Comparison of ENCODE assay signal across 10 cellular contexts in genomic region chr6:43515808-43516207, GRCh38. TPM values are rescaled to one million over a fixed set of nuclear protein-coding genes. Genes with fewer than 3 reads are reported as not detected.
A peak's percentile ranks its signal among the peaks of the same experiment; 100 is the strongest.
DNase-seq lines count a peak whose midpoint lies in the region; ATAC-seq and TF ChIP-seq lines count a peak whose summit lies in the region.
"Had no signal": no experiment of that assay in that cellular context is flagged by ENCODE, and none has a peak within 500 bp of the region (broad histone marks: within the 10 kb centered on the region; RNA-seq: fewer than 3 reads in every experiment).

No MANE protein-coding gene starts in this region.

- H3K27ac Mint-ChIP-seq in GM23338, result no peak overlapping the region
- H3K27ac Mint-ChIP-seq in activated T-helper 2 cell treated with anti-CD3 and anti-CD28 coated beads, Interferon-gamma antibody, Interleukin-2, Interleukin-4, amounts not matched to agents 10 μg/mL and 5 μg/mL and 100 μg/mL, durations not matched to agents 14 hours and 24 hours and 36 hours, result no peak overlapping the region

- H3K27me3 ChIP-seq in GM23338 (ENCODE audit: insufficient read depth), result no peaks in the 10 kb centered on the region
- no peaks in the 10 kb centered on the region for H3K27me3 ChIP-seq in SJCRH30
- H3K27me3 ChIP-seq in iPS DF 6.9 (ENCODE audit: control insufficient read depth, insufficient read depth, low read length), result no peaks in the 10 kb centered on the region
- no peaks in the 10 kb centered on the region for H3K27me3 ChIP-seq in smooth muscle cell (ENCODE audit: low read depth)

- peaks cover 10% of the 10 kb centered on the region for H3K27me3 Mint-ChIP-seq in GM23338 (ENCODE audit: insufficient read depth, low read depth, poor library complexity)
- H3K27me3 Mint-ChIP-seq in activated T-helper 2 cell treated with anti-CD3 and anti-CD28 coated beads, Interferon-gamma antibody, Interleukin-2, Interleukin-4, amounts not matched to agents 10 μg/mL and 5 μg/mL and 100 μg/mL, durations not matched to agents 14 hours and 24 hours and 36 hours (ENCODE audit: low read depth), result no peaks in the 10 kb centered on the region
- H3K27me3 Mint-ChIP-seq: naive B cell had no signal

- peaks cover 3% of the 10 kb centered on the region for H4K20me1 ChIP-seq in GM23338 (replicated peaks; ENCODE audit: insufficient read depth)
- H4K20me1 ChIP-seq in smooth muscle cell (ENCODE audit: low read depth), result peaks cover 26% of the 10 kb centered on the region

- no peaks in the 10 kb centered on the region for H3K9me3 ChIP-seq in SJCRH30 (replicated peaks)
- H3K9me3 ChIP-seq in iPS DF 6.9 (ENCODE audit: control insufficient read depth, insufficient read depth, low read length), result no peaks in the 10 kb centered on the region
- H3K9me3 ChIP-seq in smooth muscle cell (replicated peaks; ENCODE audit: low read depth), result no peaks in the 10 kb centered on the region

- ATAC-seq in GM23338 (no peak), GM19455 (IDR thresholded peaks at IDR 0.05; ENCODE audit: unreplicated experiment) (no peak)

- H3K9me3 Mint-ChIP-seq in GM23338, result no peaks in the 10 kb centered on the region
- no peaks in the 10 kb centered on the region for H3K9me3 Mint-ChIP-seq in activated T-helper 2 cell treated with anti-CD3 and anti-CD28 coated beads, Interferon-gamma antibody, Interleukin-2, Interleukin-4, amounts not matched to agents 10 μg/mL and 5 μg/mL and 100 μg/mL, durations not matched to agents 14 hours and 24 hours and 36 hours
- H3K9me3 Mint-ChIP-seq: naive B cell had no signal

- H3K4me2 ChIP-seq in GM23338 (peak overlapping the region; percentile 97), smooth muscle cell (peak overlapping the region; percentile 97)

- no CpG with 5 or more reads among the region's 9 CpGs for WGBS in iPS DF 6.9 (ENCODE audit: insufficient coverage, insufficient read length)
- 90% methylated on average over 9 of the region's 9 CpGs for WGBS in smooth muscle cell (ENCODE audit: low lambda C conversion rate)

- H3K36me3 Mint-ChIP-seq in GM23338 (ENCODE audit: low read depth), result peaks cover 44% of the 10 kb centered on the region
- peaks cover 46% of the 10 kb centered on the region for H3K36me3 Mint-ChIP-seq in activated T-helper 2 cell treated with anti-CD3 and anti-CD28 coated beads, Interferon-gamma antibody, Interleukin-2, Interleukin-4, amounts not matched to agents 10 μg/mL and 5 μg/mL and 100 μg/mL, durations not matched to agents 14 hours and 24 hours and 36 hours (ENCODE audit: low read depth)

- H3F3A ChIP-seq in GM23338 (replicated peaks; ENCODE audit: low read depth) (peaks cover 31% of the 10 kb centered on the region), smooth muscle cell (ENCODE audit: low read depth) (peaks cover 36% of the 10 kb centered on the region)

- DNase-seq in GM23338 (ENCODE audit: low spot score), result no peak
- no peak for DNase-seq in SJCRH30
- DNase-seq in iPS DF 6.9 (ENCODE audit: low read depth, low spot score), result no peak
- DNase-seq in smooth muscle cell (lab: John Stamatoyannopoulos, UW; ENCODE audit: unreplicated experiment), result no peak
- no peak for DNase-seq in activated T-helper 2 cell treated with anti-CD3 and anti-CD28 coated beads, Interferon-gamma antibody, Interleukin-2, Interleukin-4, amounts not matched to agents 10 μg/mL and 5 μg/mL and 100 μg/mL, durations not matched to agents 14 hours and 24 hours and 36 hours (ENCODE audit: low spot score)
- DNase-seq in activated CD4-positive, alpha-beta T cell treated with anti-CD3 and anti-CD28 coated beads for 1 hour, result no peak
- no peak for DNase-seq in activated effector memory CD4-positive, alpha-beta T cell treated with Interleukin-2 at 50 U/mL for 16 hours
- DNase-seq: naive B cell, T-helper 2 cell had no signal

- intact Hi-C loops in activated T-helper 2 cell treated with anti-CD3 and anti-CD28 coated beads, Interferon-gamma antibody, Interleukin-2, Interleukin-4, amounts not matched to agents 10 μg/mL and 5 μg/mL and 100 μg/mL, durations not matched to agents 14 hours and 24 hours and 36 hours (cut with micrococcal nuclease), result loop anchor here (2.0 to 5.0 kb wide), 2 partner anchors 61 to 344 kb away; partner anchors contain the start of genes POLH, SRF and XPO5

- H2AFZ ChIP-seq in GM23338, result no peak overlapping the region
- H2AFZ ChIP-seq in smooth muscle cell (ENCODE audit: low read depth), result no peak overlapping the region

- H3K4me3 Mint-ChIP-seq in GM23338, result no peak overlapping the region
- no peak overlapping the region for H3K4me3 Mint-ChIP-seq in activated T-helper 2 cell treated with anti-CD3 and anti-CD28 coated beads, Interferon-gamma antibody, Interleukin-2, Interleukin-4, amounts not matched to agents 10 μg/mL and 5 μg/mL and 100 μg/mL, durations not matched to agents 14 hours and 24 hours and 36 hours (ENCODE audit: low read depth)

- no peak overlapping the region for H3K27ac ChIP-seq in GM23338 (ENCODE audit: low read depth)
- no peak overlapping the region; the same call in 1 of the 2 replicates for H3K27ac ChIP-seq in SJCRH30
- no peak overlapping the region for H3K27ac ChIP-seq in iPS DF 6.9 (ENCODE audit: low read length)
- peak overlapping the region; percentile 87 for H3K27ac ChIP-seq in smooth muscle cell (ENCODE audit: low read depth)

- H3K79me2 ChIP-seq in GM23338 (replicated peaks; ENCODE audit: insufficient read depth), result peaks cover 46% of the 10 kb centered on the region
- peaks cover 43% of the 10 kb centered on the region for H3K79me2 ChIP-seq in smooth muscle cell (ENCODE audit: low read depth)

- TF ChIP-seq CTCF in GM23338 (conservative IDR thresholded peaks at IDR 0.05; ENCODE audit: low read depth in 2 of 2) (no peak), smooth muscle cell (IDR thresholded peaks at IDR 0.05; ENCODE audit: borderline replicate concordance, insufficient read depth, poor library complexity, severe bottlenecking) (no peak)

- peaks cover 23% of the 10 kb centered on the region for H3K4me1 ChIP-seq in GM23338 (ENCODE audit: insufficient read depth)
- no peaks in the 10 kb centered on the region; the same call in 1 of the 2 replicates for H3K4me1 ChIP-seq in SJCRH30
- peaks cover 4% of the 10 kb centered on the region; the same call in 1 of the 2 replicates for H3K4me1 ChIP-seq in iPS DF 6.9 (ENCODE audit: control insufficient read depth, insufficient read depth, low read length)
- peaks cover 19% of the 10 kb centered on the region for H3K4me1 ChIP-seq in smooth muscle cell (ENCODE audit: low read depth)

- peak overlapping the region; percentile 96 for H3K9ac ChIP-seq in smooth muscle cell (ENCODE audit: low read depth)

- H3K4me1 Mint-ChIP-seq in GM23338, result peaks cover 32% of the 10 kb centered on the region
- H3K4me1 Mint-ChIP-seq in activated T-helper 2 cell treated with anti-CD3 and anti-CD28 coated beads, Interferon-gamma antibody, Interleukin-2, Interleukin-4, amounts not matched to agents 10 μg/mL and 5 μg/mL and 100 μg/mL, durations not matched to agents 14 hours and 24 hours and 36 hours (ENCODE audit: low read depth), result peaks cover 19% of the 10 kb centered on the region

- peak overlapping the region; percentile 90 for H3K4me3 ChIP-seq in GM23338
- peak overlapping the region; percentile 76 for H3K4me3 ChIP-seq in SJCRH30
- peak overlapping the region; percentile 98; the same call in 1 of the 2 replicates for H3K4me3 ChIP-seq in iPS DF 6.9 (ENCODE audit: low read length)
- H3K4me3 ChIP-seq in smooth muscle cell, result peak overlapping the region; percentile 79

- H3K9me2 ChIP-seq in GM23338 (ENCODE audit: insufficient read depth), result no peaks in the 10 kb centered on the region

- H3K36me3 ChIP-seq in GM23338 (ENCODE audit: insufficient read depth) (peaks cover 39% of the 10 kb centered on the region), SJCRH30 (peaks cover 19% of the 10 kb centered on the region), iPS DF 6.9 (ENCODE audit: control insufficient read depth, insufficient read depth, low read length) (peaks cover 36% of the 10 kb centered on the region), smooth muscle cell (ENCODE audit: low read depth) (peaks cover 1% of the 10 kb centered on the region)

TF ChIP-seq in GM23338, 12 proteins besides CTCF, POLR2A, EP300 and RAD21 (continues in another document):
- TF ChIP-seq STAT1 (IDR thresholded peaks at IDR 0.05; ENCODE audit: unreplicated experiment), result no peak

RNA-seq across cellular contexts. Expression of gene YIPF3, which starts 0.9 kb away (rescaled TPM):
- 94.3 and 119 TPM in 2 replicates for total RNA-seq in GM23338 (2014; rRNA removed; shearing (Covaris generic))
- polyA plus RNA-seq in GM23338 (2016; fragmentation: Nextera tagmentation; extraction: Ambion mirVana) (60.6 and 64.4 TPM in 2 replicates), smooth muscle cell (181 and 182 TPM in 2 replicates)
- total RNA-seq in SJCRH30 (2014; rRNA removed; shearing (Covaris generic)), result 56.3 and 61.7 TPM in 2 replicates
- 145 and 199 TPM in 2 replicates for total RNA-seq in smooth muscle cell
- total RNA-seq in activated T-helper 2 cell treated with anti-CD3 and anti-CD28 coated beads, Interferon-gamma antibody, Interleukin-2, Interleukin-4, amounts not matched to agents 10 μg/mL and 5 μg/mL and 100 μg/mL, durations not matched to agents 14 hours and 24 hours and 36 hours, result 51.7 and 59.0 TPM in 2 replicates

RNA-seq across cellular contexts. Expression of gene POLR1C, which starts 1.1 kb away (rescaled TPM):
- 18.1 and 26.6 TPM in 2 replicates for total RNA-seq in GM23338 (2014; rRNA removed; shearing (Covaris generic))
- polyA plus RNA-seq in GM23338 (2016; fragmentation: Nextera tagmentation; extraction: Ambion mirVana), result 47.0 and 48.9 TPM in 2 replicates
- total RNA-seq in SJCRH30 (2014; rRNA removed; shearing (Covaris generic)), result 37.3 and 38.3 TPM in 2 replicates
- 27.0 and 33.4 TPM in 2 replicates for total RNA-seq in smooth muscle cell
- polyA plus RNA-seq in smooth muscle cell, result 21.0 and 39.8 TPM in 2 replicates
- total RNA-seq in activated T-helper 2 cell treated with anti-CD3 and anti-CD28 coated beads, Interferon-gamma antibody, Interleukin-2, Interleukin-4, amounts not matched to agents 10 μg/mL and 5 μg/mL and 100 μg/mL, durations not matched to agents 14 hours and 24 hours and 36 hours, result 60.8 and 63.8 TPM in 2 replicates

RNA-seq across cellular contexts. Expression of gene LRRC73, which starts 5.7 kb away (rescaled TPM):
- 0.08 and 0.59 TPM in 2 replicates for total RNA-seq in GM23338 (2014; rRNA removed; shearing (Covaris generic))
- 0.26 TPM in 1 of 2 replicates, not detected in the other for polyA plus RNA-seq in GM23338 (2016; fragmentation: Nextera tagmentation; extraction: Ambion mirVana)
- 0.14 TPM in 1 of 2 replicates, not detected in the other for total RNA-seq in SJCRH30 (2014; rRNA removed; shearing (Covaris generic))
- total RNA-seq in smooth muscle cell, result 0.09 and 2.1 TPM in 2 replicates
- 1.8 and 2.2 TPM in 2 replicates for polyA plus RNA-seq in smooth muscle cell
- total RNA-seq in activated T-helper 2 cell treated with anti-CD3 and anti-CD28 coated beads, Interferon-gamma antibody, Interleukin-2, Interleukin-4, amounts not matched to agents 10 μg/mL and 5 μg/mL and 100 μg/mL, durations not matched to agents 14 hours and 24 hours and 36 hours, result 0.11 and 0.21 TPM in 2 replicates

RNA-seq across cellular contexts. Expression of gene TJAP1, which starts 38.4 kb away (rescaled TPM):
- 33.3 and 34.3 TPM in 2 replicates for total RNA-seq in GM23338 (2014; rRNA removed; shearing (Covaris generic))
- polyA plus RNA-seq in GM23338 (2016; fragmentation: Nextera tagmentation; extraction: Ambion mirVana) (16.9 and 17.6 TPM in 2 replicates), smooth muscle cell (13.5 and 15.3 TPM in 2 replicates)
- 32.2 and 38.8 TPM in 2 replicates for total RNA-seq in SJCRH30 (2014; rRNA removed; shearing (Covaris generic))
- 9.3 and 25.5 TPM in 2 replicates for total RNA-seq in smooth muscle cell
- 36.0 and 42.7 TPM in 2 replicates for total RNA-seq in activated T-helper 2 cell treated with anti-CD3 and anti-CD28 coated beads, Interferon-gamma antibody, Interleukin-2, Interleukin-4, amounts not matched to agents 10 μg/mL and 5 μg/mL and 100 μg/mL, durations not matched to agents 14 hours and 24 hours and 36 hours
